ENCODE assay signal across 10 cellular contexts in genomic region chr1:212561501-212561931, GRCh38. TPM values are rescaled to one million over a fixed set of nuclear protein-coding genes. Genes with fewer than 3 reads are reported as not detected.
DNase-seq lines count a peak whose midpoint lies in the region; ATAC-seq and TF ChIP-seq lines count a peak whose summit lies in the region.
"Had no signal": no experiment of that assay in that cellular context is flagged by ENCODE, and none has a peak within 500 bp of the region (broad histone marks: within the 10 kb centered on the region; RNA-seq: fewer than 3 reads in every experiment).

No MANE protein-coding gene starts in this region.

- intact Hi-C loops in left ventricle myocardium inferior (cut with micrococcal nuclease) (no loop called here), Right ventricle myocardium superior (cut with DNase I) (no loop called here), MCF 10A (cut with micrococcal nuclease) (no loop called here), uterus (cut with DNase I; ENCODE audit: low total_unique reads) (no loop called here)

- H3K27ac Mint-ChIP-seq in MCF 10A (ENCODE audit: low read depth, unreplicated experiment) = peak overlapping the region; percentile 25
- H3K27ac Mint-ChIP-seq in activated naive CD4-positive, alpha-beta T cell treated with anti-CD3 and anti-CD28 coated beads, Interleukin-2, amount 10 ng/mL, durations not matched to agents 7 days and 5 days = no peak overlapping the region

- H3K36me3 ChIP-seq in left ventricle myocardium inferior (no peaks in the 10 kb centered on the region), uterus (no peaks in the 10 kb centered on the region)

- H3K9me3 ChIP-seq in left ventricle myocardium inferior (replicated peaks) (peaks cover 18% of the 10 kb centered on the region), uterus (no peaks in the 10 kb centered on the region)

- H3K4me1 Mint-ChIP-seq in MCF 10A (ENCODE audit: insufficient read depth, unreplicated experiment) = peaks cover 21% of the 10 kb centered on the region
- H3K4me1 Mint-ChIP-seq in activated naive CD4-positive, alpha-beta T cell treated with anti-CD3 and anti-CD28 coated beads, Interleukin-2, amount 10 ng/mL, durations not matched to agents 7 days and 5 days = peaks cover 19% of the 10 kb centered on the region

- BruUV-seq in MCF 10A (replicated peaks; lab: Mats Ljungman, UMichigan) = no TSS peak

- ATAC-seq in Right ventricle myocardium superior (ENCODE audit: poor library complexity) = no peak

- no peaks in the 10 kb centered on the region for H3K36me3 Mint-ChIP-seq in MCF 10A (ENCODE audit: insufficient read depth, unreplicated experiment)
- H3K36me3 Mint-ChIP-seq in activated naive CD4-positive, alpha-beta T cell treated with anti-CD3 and anti-CD28 coated beads, Interleukin-2, amount 10 ng/mL, durations not matched to agents 7 days and 5 days = peaks cover 3% of the 10 kb centered on the region

- POLR2A ChIA-PET in MCF 10A (lab: Yijun Ruan, JAX) = interaction anchor here (0.6 to 1.8 kb wide), 9 partner anchors 14 to 230 kb away, joined by 3 to 11 read pairs (median 5); partner anchors contain the start of genes ATF3, NSL1 and TATDN3

- TF ChIP-seq POLR2A in uterus (IDR thresholded peaks at IDR 0.05) = no peak

- H3K27me3 ChIP-seq in left ventricle myocardium inferior (ENCODE audit: low read depth) (no peaks in the 10 kb centered on the region), uterus (no peaks in the 10 kb centered on the region)

- H3K4me3 Mint-ChIP-seq in MCF 10A (ENCODE audit: unreplicated experiment) = no peak overlapping the region
- no peak overlapping the region for H3K4me3 Mint-ChIP-seq in activated naive CD4-positive, alpha-beta T cell treated with anti-CD3 and anti-CD28 coated beads, Interleukin-2, amount 10 ng/mL, durations not matched to agents 7 days and 5 days

- H3K4me1 ChIP-seq in left ventricle myocardium inferior (peaks cover 32% of the 10 kb centered on the region), uterus (peaks cover 0 to 3% of the 10 kb centered on the region in 2 donors)

- TF ChIP-seq CTCF in left ventricle myocardium inferior (IDR thresholded peaks at IDR 0.05; ENCODE audit: borderline replicate concordance) = no peak
- no peak for TF ChIP-seq CTCF in MCF 10A (IDR thresholded peaks at IDR 0.05; ENCODE audit: unreplicated experiment)
- no peak for TF ChIP-seq CTCF in uterus (IDR thresholded peaks at IDR 0.05)

- H3K4me3 ChIP-seq in left ventricle myocardium inferior = no peak overlapping the region
- no peak overlapping the region for H3K4me3 ChIP-seq in uterus

- DNase-seq in left ventricle myocardium inferior (no peak), Right ventricle myocardium superior (no peak), MCF 10A (ENCODE audit: unreplicated experiment) (peak; percentile 50), lung microvascular endothelial cell (ENCODE audit: low read depth in 2 of 2) (peak; percentile 12 to 68), uterus (peak in 1 of 2 donors; percentile 34), NCI-H526 (lab: John Stamatoyannopoulos, UW) (no peak)
- DNase-seq in activated naive CD4-positive, alpha-beta T cell treated with anti-CD3 and anti-CD28 coated beads, Interleukin-2, amount 10 ng/mL, durations not matched to agents 7 days and 5 days = no peak
- no peak for DNase-seq in activated naive CD4-positive, alpha-beta T cell treated with anti-CD3 and anti-CD28 coated beads, Interleukin-2, amount 50 U/mL, for 16 hours
- DNase-seq: NCI-H187 treated with DMSO at 0.1 percent for 48 hours, SIG-M5 had no signal

- H3K27me3 Mint-ChIP-seq in MCF 10A (ENCODE audit: insufficient read depth, unreplicated experiment) = no peaks in the 10 kb centered on the region
- peaks cover 24% of the 10 kb centered on the region for H3K27me3 Mint-ChIP-seq in activated naive CD4-positive, alpha-beta T cell treated with anti-CD3 and anti-CD28 coated beads, Interleukin-2, amount 10 ng/mL, durations not matched to agents 7 days and 5 days

- no peaks in the 10 kb centered on the region for H3K9me3 Mint-ChIP-seq in MCF 10A (ENCODE audit: unreplicated experiment)
- peaks cover 8% of the 10 kb centered on the region for H3K9me3 Mint-ChIP-seq in activated naive CD4-positive, alpha-beta T cell treated with anti-CD3 and anti-CD28 coated beads, Interleukin-2, amount 10 ng/mL, durations not matched to agents 7 days and 5 days

- CTCF ChIA-PET in MCF 10A (lab: Yijun Ruan, JAX) = interaction anchor here (0.7 to 2.7 kb wide), 4 partner anchors 33 to 104 kb away, joined by 3 to 10 read pairs (median 4); no protein-coding TSS in a partner anchor
- CTCF ChIA-PET in activated naive CD4-positive, alpha-beta T cell treated with anti-CD3 and anti-CD28 coated beads, Interleukin-2, amount 10 ng/mL, durations not matched to agents 7 days and 5 days (lab: Charles Lee) = no interaction called here

- H3K27ac ChIP-seq in left ventricle myocardium inferior (replicated peaks) = peak overlapping the region; percentile 66
- H3K27ac ChIP-seq in uterus = peak overlapping the region; percentile 88 to 100

RNA-seq across cellular contexts. Expression of gene ATF3, which starts 47.0 kb away (rescaled TPM):
- 20.0 TPM for total RNA-seq in left ventricle myocardium inferior
- total RNA-seq in Right ventricle myocardium superior = 15.4 TPM
- 85.3 and 114 TPM in 2 replicates for total RNA-seq in MCF 10A (2022)
- total RNA-seq in lung microvascular endothelial cell = 0.87 and 1.2 TPM in 2 replicates
- 10 to 100 TPM in 3 of 4 donors, 1 to 10 TPM in 1; 1.8 to 42.6 (median 24.4) TPM for total RNA-seq in uterus

Comparison
In these comparisons a context has a peak if more than half of its experiments do, and no peak if none do; other contexts are left out.
1. DNase-seq: peak in MCF 10A (single experiment) and lung microvascular endothelial cell (2 of 2); none in left ventricle myocardium inferior (single experiment), Right ventricle myocardium superior (single experiment), NCI-H526 (0 of 2), activated naive CD4-positive, alpha-beta T cell treated with anti-CD3 and anti-CD28 coated beads, Interleukin-2, amount 10 ng/mL, durations not matched to agents 7 days and 5 days (single experiment) and activated naive CD4-positive, alpha-beta T cell treated with anti-CD3 and anti-CD28 coated beads, Interleukin-2, amount 50 U/mL, for 16 hours (single experiment).